35 cellular contexts compared by ENCODE assay signal in the genomic region with DNA sequence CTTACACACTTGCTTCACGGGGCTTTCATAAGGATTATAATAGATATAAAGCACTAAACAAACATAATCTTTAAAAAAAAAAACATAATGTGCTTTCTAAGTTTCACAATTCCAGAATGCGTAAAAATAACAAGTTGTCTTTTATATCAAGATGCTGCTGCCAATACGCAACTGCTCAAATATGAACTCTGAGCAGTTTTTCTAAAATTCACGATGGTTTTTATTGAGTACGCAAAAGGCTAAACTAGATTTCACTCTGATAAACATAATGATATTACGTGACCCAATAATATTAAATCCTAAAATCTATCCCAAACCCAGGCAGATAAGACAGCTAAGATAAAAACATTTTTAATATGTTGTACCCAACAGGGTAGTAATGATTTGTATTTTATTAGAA.
"Had no signal": no experiment of that assay in that cellular context is flagged by ENCODE, and none has a peak within 500 bp of the region (broad histone marks: within the 10 kb centered on the region; RNA-seq: fewer than 3 reads in every experiment).

No MANE protein-coding gene starts in this region.

- DNase-seq: activated CD4-positive, alpha-beta memory T cell treated with anti-CD3 and anti-CD28 coated beads, Interleukin-2, amount 10 ng/mL, durations not matched to agents 7 days and 5 days; activated CD4-positive, alpha-beta T cell treated with anti-CD3 and anti-CD28 coated beads for 1 hour; activated CD4-positive, alpha-beta T cell treated with anti-CD3 and anti-CD28 coated beads for 36 hours; activated CD4-positive, alpha-beta T cell treated with anti-CD3 and anti-CD28 coated beads for 48 hours; activated CD4-positive, alpha-beta T cell treated with anti-CD3 and anti-CD28 coated beads, Interleukin-2, amount 10 ng/mL, durations not matched to agents 7 days and 5 days; activated CD4-positive, alpha-beta T cell treated with anti-CD3 and anti-CD28 coated beads, Interleukin-2, amount 50 U/mL, for 48 hours; activated CD4-positive, CD25-positive, alpha-beta regulatory T cell; activated CD8-positive, alpha-beta memory T cell treated with anti-CD3 and anti-CD28 coated beads for 24 hours; activated CD8-positive, alpha-beta memory T cell treated with anti-CD3 and anti-CD28 coated beads, Interleukin-2, amount 10 ng/mL, durations not matched to agents 7 days and 5 days; activated CD8-positive, alpha-beta memory T cell treated with anti-CD3 and anti-CD28 coated beads, Interleukin-2, amount 50 U/mL, for 48 hours; activated CD8-positive, alpha-beta T cell treated with anti-CD3 and anti-CD28 coated beads, Interleukin-2, amount 10 ng/mL, durations not matched to agents 7 days and 5 days; activated effector memory CD4-positive, alpha-beta T cell treated with anti-CD3 and anti-CD28 coated beads, Interleukin-2, amount 50 U/mL, for 16 hours; activated gamma-delta T cell treated with Interleukin-2 at 50 U/mL for 16 hours; activated naive CD4-positive, alpha-beta T cell; activated naive CD4-positive, alpha-beta T cell treated with anti-CD3 and anti-CD28 coated beads for 36 hours; activated naive CD4-positive, alpha-beta T cell treated with anti-CD3 and anti-CD28 coated beads, Interleukin-2, amount 50 U/mL, for 16 hours; activated naive CD8-positive, alpha-beta T cell treated with anti-CD3 and anti-CD28 coated beads for 36 hours; activated T-cell treated with anti-CD3 and anti-CD28 coated beads, Interleukin-2, amount 50 U/mL, for 24 hours; activated T-cell treated with anti-CD3 and anti-CD28 coated beads, Interleukin-2, amount 50 U/mL, for 48 hours; amniotic stem cell; aorta; body of pancreas; brain microvascular endothelial cell; central memory CD4-positive, alpha-beta T cell; T-helper 1 cell; T-helper 2 cell; T-helper 9 cell; WERI-Rb-1 had no signal

- H3K4me3 Mint-ChIP-seq: activated CD4-positive, alpha-beta memory T cell treated with anti-CD3 and anti-CD28 coated beads, Interleukin-2, amount 10 ng/mL, durations not matched to agents 7 days and 5 days; activated CD4-positive, alpha-beta T cell treated with anti-CD3 and anti-CD28 coated beads for 36 hours; activated CD4-positive, alpha-beta T cell treated with anti-CD3 and anti-CD28 coated beads, Interleukin-2, amount 10 ng/mL, durations not matched to agents 7 days and 5 days; activated CD8-positive, alpha-beta memory T cell treated with anti-CD3 and anti-CD28 coated beads, Interleukin-2, amount 10 ng/mL, durations not matched to agents 7 days and 5 days; activated CD8-positive, alpha-beta T cell treated with anti-CD3 and anti-CD28 coated beads, Interleukin-2, amount 10 ng/mL, durations not matched to agents 7 days and 5 days; activated naive CD4-positive, alpha-beta T cell treated with anti-CD3 and anti-CD28 coated beads for 36 hours; activated naive CD8-positive, alpha-beta T cell treated with anti-CD3 and anti-CD28 coated beads for 36 hours; activated T-cell treated with anti-CD3 and anti-CD28 coated beads, Interleukin-2, amount 50 U/mL, for 24 hours; T-helper 1 cell treated with Interleukin-12 subunit alpha and Interleukin-12 subunit beta and Interleukin-4 antibody, amounts not matched to agents 30 μg/mL and 1 μg/mL, for 36 hours; T-helper 2 cell treated with Interferon-gamma antibody and Interleukin-4, amounts not matched to agents 5 μg/mL and 100 μg/mL, for 36 hours; WTC11 had no signal

- H3K27ac ChIP-seq: adrenal gland, body of pancreas, brain microvascular endothelial cell, breast epithelium, WERI-Rb-1 had no signal

- H3K9me3 Mint-ChIP-seq: activated CD4-positive, alpha-beta memory T cell treated with anti-CD3 and anti-CD28 coated beads, Interleukin-2, amount 10 ng/mL, durations not matched to agents 7 days and 5 days; activated CD4-positive, alpha-beta T cell treated with anti-CD3 and anti-CD28 coated beads, Interleukin-2, amount 10 ng/mL, durations not matched to agents 7 days and 5 days; activated naive CD4-positive, alpha-beta T cell treated with anti-CD3 and anti-CD28 coated beads for 36 hours; activated naive CD4-positive, alpha-beta T cell treated with anti-CD3 and anti-CD28 coated beads, Interleukin-2, amount 50 U/mL, for 72 hours; activated naive CD8-positive, alpha-beta T cell treated with anti-CD3 and anti-CD28 coated beads for 36 hours; activated T-cell treated with anti-CD3 and anti-CD28 coated beads, Interleukin-2, amount 50 U/mL, for 24 hours; T-helper 1 cell treated with Interleukin-12 subunit alpha and Interleukin-12 subunit beta and Interleukin-4 antibody, amounts not matched to agents 30 μg/mL and 1 μg/mL, for 36 hours; T-helper 2 cell treated with Interferon-gamma antibody and Interleukin-4, amounts not matched to agents 5 μg/mL and 100 μg/mL, for 36 hours; WTC11 had no signal

- H3K36me3 ChIP-seq: adrenal gland, brain microvascular endothelial cell, breast epithelium, WERI-Rb-1 had no signal

- ATAC-seq: activated CD4-positive, alpha-beta T cell treated with anti-CD3 and anti-CD28 coated beads for 36 hours; activated CD4-positive, CD25-positive, alpha-beta regulatory T cell treated with anti-CD3 and anti-CD28 coated beads, Interleukin-2, amount 50 U/mL, for 24 hours; activated CD8-positive, alpha-beta memory T cell treated with anti-CD3 and anti-CD28 coated beads, Interleukin-2, amount 10 ng/mL, durations not matched to agents 7 days and 5 days; activated CD8-positive, alpha-beta T cell treated with anti-CD3 and anti-CD28 coated beads, Interleukin-2, amount 10 ng/mL, durations not matched to agents 7 days and 5 days; activated naive CD4-positive, alpha-beta T cell treated with anti-CD3 and anti-CD28 coated beads, Interleukin-2, amount 50 U/mL, for 72 hours; body of pancreas; WTC11 had no signal

- H3K27me3 Mint-ChIP-seq: activated CD4-positive, alpha-beta T cell treated with anti-CD3 and anti-CD28 coated beads for 36 hours; activated CD4-positive, alpha-beta T cell treated with anti-CD3 and anti-CD28 coated beads, Interleukin-2, amount 10 ng/mL, durations not matched to agents 7 days and 5 days; activated CD8-positive, alpha-beta memory T cell treated with anti-CD3 and anti-CD28 coated beads, Interleukin-2, amount 10 ng/mL, durations not matched to agents 7 days and 5 days; activated T-cell treated with anti-CD3 and anti-CD28 coated beads, Interleukin-2, amount 50 U/mL, for 24 hours had no signal

- H3K27me3 ChIP-seq: adrenal gland, body of pancreas, brain microvascular endothelial cell, breast epithelium had no signal

- H3K36me3 Mint-ChIP-seq: activated CD8-positive, alpha-beta memory T cell treated with anti-CD3 and anti-CD28 coated beads, Interleukin-2, amount 10 ng/mL, durations not matched to agents 7 days and 5 days; activated naive CD4-positive, alpha-beta T cell treated with anti-CD3 and anti-CD28 coated beads, Interleukin-2, amount 50 U/mL, for 72 hours; activated naive CD8-positive, alpha-beta T cell treated with anti-CD3 and anti-CD28 coated beads for 36 hours; WTC11 had no signal

- H3K4me3 ChIP-seq: adrenal gland, body of pancreas, breast epithelium had no signal

- H3K27ac Mint-ChIP-seq: activated CD4-positive, alpha-beta memory T cell treated with anti-CD3 and anti-CD28 coated beads, Interleukin-2, amount 10 ng/mL, durations not matched to agents 7 days and 5 days; activated CD4-positive, alpha-beta T cell treated with anti-CD3 and anti-CD28 coated beads for 36 hours; activated CD4-positive, alpha-beta T cell treated with anti-CD3 and anti-CD28 coated beads, Interleukin-2, amount 10 ng/mL, durations not matched to agents 7 days and 5 days; activated CD8-positive, alpha-beta memory T cell treated with anti-CD3 and anti-CD28 coated beads, Interleukin-2, amount 10 ng/mL, durations not matched to agents 7 days and 5 days; activated CD8-positive, alpha-beta T cell treated with anti-CD3 and anti-CD28 coated beads, Interleukin-2, amount 10 ng/mL, durations not matched to agents 7 days and 5 days; activated naive CD4-positive, alpha-beta T cell treated with anti-CD3 and anti-CD28 coated beads for 36 hours; activated naive CD8-positive, alpha-beta T cell treated with anti-CD3 and anti-CD28 coated beads for 36 hours; activated T-cell treated with anti-CD3 and anti-CD28 coated beads, Interleukin-2, amount 50 U/mL, for 24 hours; T-helper 1 cell treated with Interleukin-12 subunit alpha and Interleukin-12 subunit beta and Interleukin-4 antibody, amounts not matched to agents 30 μg/mL and 1 μg/mL, for 36 hours; T-helper 2 cell treated with Interferon-gamma antibody and Interleukin-4, amounts not matched to agents 5 μg/mL and 100 μg/mL, for 36 hours; WTC11 had no signal

- H3K9me3 ChIP-seq: adrenal gland, body of pancreas, breast epithelium had no signal

- H3K4me1 Mint-ChIP-seq: activated CD4-positive, alpha-beta memory T cell treated with anti-CD3 and anti-CD28 coated beads, Interleukin-2, amount 10 ng/mL, durations not matched to agents 7 days and 5 days; activated CD4-positive, alpha-beta T cell treated with anti-CD3 and anti-CD28 coated beads for 36 hours; activated CD4-positive, alpha-beta T cell treated with anti-CD3 and anti-CD28 coated beads, Interleukin-2, amount 10 ng/mL, durations not matched to agents 7 days and 5 days; activated CD8-positive, alpha-beta memory T cell treated with anti-CD3 and anti-CD28 coated beads, Interleukin-2, amount 10 ng/mL, durations not matched to agents 7 days and 5 days; activated naive CD8-positive, alpha-beta T cell treated with anti-CD3 and anti-CD28 coated beads for 36 hours; WTC11 had no signal
